ENCODE assay signal across 11 cellular contexts in the genomic region with DNA sequence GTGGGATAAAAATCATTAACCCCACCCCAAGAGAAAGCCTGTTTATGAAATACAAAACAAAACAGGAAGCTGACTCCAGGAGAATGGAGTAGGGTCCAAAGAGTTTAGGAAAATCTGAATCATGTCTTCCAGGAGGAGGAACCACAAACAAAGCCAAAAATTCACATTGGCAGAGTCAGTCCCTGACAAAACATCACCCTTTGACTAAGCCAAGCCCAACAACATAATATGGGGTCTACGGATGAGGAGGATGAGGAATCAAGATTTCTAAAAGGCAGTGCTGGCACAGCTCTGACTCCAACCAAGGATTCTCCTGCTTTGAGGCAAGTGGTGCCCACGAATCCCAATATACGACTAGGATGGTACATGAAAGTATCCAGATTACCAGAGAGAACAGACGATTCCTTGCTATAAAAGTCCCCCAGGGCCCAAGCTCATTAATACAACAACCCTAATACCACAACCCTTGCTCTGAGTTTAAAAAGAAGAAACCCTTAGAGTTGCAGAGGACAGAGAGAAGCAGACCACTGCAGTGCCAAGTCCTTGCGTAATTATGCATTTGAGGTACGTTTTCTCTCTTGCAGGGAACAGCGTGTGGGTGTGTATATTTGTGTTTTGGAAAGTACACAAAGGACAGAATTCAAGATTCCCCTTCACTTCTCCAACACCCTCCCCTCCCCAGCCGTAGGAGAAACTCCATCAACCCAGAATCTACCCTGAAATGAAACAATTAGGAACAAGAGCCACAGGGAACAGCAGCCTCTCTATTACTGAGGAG. TPM values are rescaled to one million over a fixed set of nuclear protein-coding genes. Genes with fewer than 3 reads are reported as not detected.
DNase-seq lines count a peak whose midpoint lies in the region; ATAC-seq, FAIRE-seq and TF ChIP-seq lines count a peak whose summit lies in the region.
"Had no signal": no experiment of that assay in that cellular context is flagged by ENCODE, and none has a peak within 500 bp of the region (broad histone marks: within the 10 kb centered on the region; RNA-seq: fewer than 3 reads in every experiment).

No MANE protein-coding gene starts in this region.

- ATAC-seq in GM21619 (IDR thresholded peaks at IDR 0.05; ENCODE audit: unreplicated experiment) (no peak), GM18870 (IDR thresholded peaks at IDR 0.05; ENCODE audit: unreplicated experiment) (no peak)

- H4K20me1 ChIP-seq in keratinocyte (ENCODE audit: control insufficient read depth, extremely low read depth, insufficient read depth, low read length) = no peaks in the 10 kb centered on the region
- peaks cover 16% of the 10 kb centered on the region for H4K20me1 ChIP-seq in smooth muscle cell (ENCODE audit: low read depth)

- dilution Hi-C loops in keratinocyte (cut with MboI; ENCODE audit: extremely low pct_ligation_motif_present, low sequenced_read_pairs) = no loop called here

- FAIRE-seq in keratinocyte (lab: Jason Lieb, UNC) = no peak
- FAIRE-seq: TTC549 had no signal

- no peaks in the 10 kb centered on the region for H3K9me3 ChIP-seq in keratinocyte (ENCODE audit: control insufficient read depth, low read depth, low read length)
- no peaks in the 10 kb centered on the region for H3K9me3 ChIP-seq in smooth muscle cell (replicated peaks; ENCODE audit: low read depth)

- H3K9me1 ChIP-seq in keratinocyte (ENCODE audit: control insufficient read depth, extremely low read depth, insufficient read depth, low read length) = no peaks in the 10 kb centered on the region

- H3K4me2 ChIP-seq in keratinocyte (ENCODE audit: control insufficient read depth, extremely low read depth, insufficient read depth, low read depth, low read length) (no peak overlapping the region), smooth muscle cell (no peak overlapping the region)

- peaks cover 56% of the 10 kb centered on the region for H3K79me2 ChIP-seq in keratinocyte (ENCODE audit: control insufficient read depth, insufficient read depth, low read length)
- peaks cover 51% of the 10 kb centered on the region for H3K79me2 ChIP-seq in smooth muscle cell (ENCODE audit: low read depth)

- no peak overlapping the region for H2AFZ ChIP-seq in keratinocyte (ENCODE audit: control insufficient read depth, low read length)
- H2AFZ ChIP-seq in smooth muscle cell (ENCODE audit: low read depth) = no peak overlapping the region

- H3K36me3 ChIP-seq in keratinocyte (ENCODE audit: control insufficient read depth in 2 of 2, extremely low read depth in 1 of 2, insufficient read depth in 2 of 2, low read length in 2 of 2) (peaks cover 3 to 22% of the 10 kb centered on the region in 2 experiments), smooth muscle cell (ENCODE audit: low read depth) (no peaks in the 10 kb centered on the region)

- H3K27me3 ChIP-seq in keratinocyte (ENCODE audit: control insufficient read depth, extremely low read depth, insufficient read depth, low read length) = no peaks in the 10 kb centered on the region
- H3K27me3 ChIP-seq in smooth muscle cell (ENCODE audit: low read depth) = no peaks in the 10 kb centered on the region

- H3F3A ChIP-seq in smooth muscle cell (ENCODE audit: low read depth) = peaks cover 15% of the 10 kb centered on the region

- no peak overlapping the region for H3K4me3 ChIP-seq in keratinocyte (ENCODE audit: control insufficient read depth in 2 of 3, extremely low read depth in 1 of 3, insufficient read depth in 2 of 3, low read depth in 1 of 3, low read length in 3 of 3)
- no peak overlapping the region for H3K4me3 ChIP-seq in smooth muscle cell

- TF ChIP-seq CTCF in keratinocyte (optimal IDR thresholded peaks at IDR 0.05 in 1 of 3, IDR thresholded peaks at IDR 0.05 in 1 of 3, conservative IDR thresholded peaks at IDR 0.05 in 1 of 3; ENCODE audit: extremely low read depth in 1 of 3, insufficient read depth in 2 of 3, low read length in 3 of 3) (no peak), smooth muscle cell (IDR thresholded peaks at IDR 0.05; ENCODE audit: borderline replicate concordance, insufficient read depth, poor library complexity, severe bottlenecking) (no peak)

- H3K27ac ChIP-seq in caudate nucleus (ENCODE audit: low read depth, low read length) (peak overlapping the region; percentile 24), keratinocyte (ENCODE audit: control insufficient read depth, insufficient read depth, low read length) (peak overlapping the region; percentile 30), smooth muscle cell (ENCODE audit: low read depth) (peak overlapping the region; percentile 14)

- DNase-seq in LHCN-M2 (ENCODE audit: low read depth) (peak; percentile 75), caudate nucleus (lab: John Stamatoyannopoulos, UW) (no peak), keratinocyte (ENCODE audit: low read depth, low spot score) (no peak), smooth muscle cell (lab: John Stamatoyannopoulos, UW; ENCODE audit: unreplicated experiment) (no peak), COLO668 (lab: John Stamatoyannopoulos, UW; ENCODE audit: unreplicated experiment) (no peak)
- no peak for DNase-seq in activated CD4-positive, CD25-positive, alpha-beta regulatory T cell treated with anti-CD3 and anti-CD28 coated beads, Interleukin-2, amount 50 U/mL, for 72 hours
- DNase-seq: DMS79, NCI-H526 had no signal

- H3K4me1 ChIP-seq in keratinocyte (ENCODE audit: control insufficient read depth, extremely low read depth, insufficient read depth, low read length) (peaks cover 47% of the 10 kb centered on the region), smooth muscle cell (ENCODE audit: low read depth) (peaks cover 13% of the 10 kb centered on the region)

- H3K9ac ChIP-seq in keratinocyte (ENCODE audit: control insufficient read depth, extremely low read depth, insufficient read depth, low read length) (no peak overlapping the region), smooth muscle cell (ENCODE audit: low read depth) (no peak overlapping the region)

- 78% methylated on average over 8 of the region's 8 CpGs for WGBS in smooth muscle cell (ENCODE audit: low lambda C conversion rate)

RNA-seq across cellular contexts. Expression of gene XPNPEP1, which starts 23.5 kb away (rescaled TPM):
- total RNA-seq in LHCN-M2 (2014; rRNA removed) (117 and 125 TPM in 2 replicates), smooth muscle cell (115 and 147 TPM in 2 replicates)
- polyA plus RNA-seq in LHCN-M2 (2012) = 61.4 TPM
- polyA plus RNA-seq in keratinocyte (96.2 to 171 TPM (median 154 TPM) in 3 replicates), smooth muscle cell (63.0 and 64.3 TPM in 2 replicates)
- polyA plus RNA-seq in keratinocyte (2011; ENCODE audit: low read depth) = 63.0 TPM
- polyA plus RNA-seq in keratinocyte (2011; cell fraction: cytosol; rRNA removed) = 193 and 194 TPM in 2 replicates
- polyA plus RNA-seq in keratinocyte (2011; cell fraction: nucleus; rRNA removed) = 258 and 305 TPM in 2 replicates
- 43.2 and 52.6 TPM in 2 replicates for polyA plus RNA-seq in keratinocyte (2012; ENCODE audit: low replicate concordance)
- polyA minus RNA-seq in keratinocyte = 304 to 419 TPM (median 412 TPM) in 3 replicates
- 164 TPM for polyA minus RNA-seq in keratinocyte (2011; cell fraction: cytosol; rRNA and poly(A)+ RNA removed)
- polyA minus RNA-seq in keratinocyte (2011; cell fraction: nucleus; rRNA and poly(A)+ RNA removed) = 134 and 140 TPM in 2 replicates
